Comparison of ENCODE assay signal across 13 cellular contexts in genomic region chr2:217816396-217816869, GRCh38.
A peak's percentile ranks its signal among the peaks of the same experiment; 100 is the strongest.
DNase-seq lines count a peak whose midpoint lies in the region; ATAC-seq and TF ChIP-seq lines count a peak whose summit lies in the region.
"Had no signal": no experiment of that assay in that cellular context is flagged by ENCODE, and none has a peak within 500 bp of the region (broad histone marks: within the 10 kb centered on the region; RNA-seq: fewer than 3 reads in every experiment).

No MANE protein-coding gene starts in this region.

- H3K36me3 Mint-ChIP-seq in activated naive CD4-positive, alpha-beta T cell treated with anti-CD3 and anti-CD28 coated beads, Interleukin-2, amount 10 ng/mL, durations not matched to agents 7 days and 5 days: no peaks in the 10 kb centered on the region

- DNase-seq in BJ (ENCODE audit: low read depth): peak; percentile 15
- peak; percentile 20 to 68 for DNase-seq in cardiac fibroblast (ENCODE audit: low read depth in 2 of 2)
- DNase-seq in iPS-NIHi7 (ENCODE audit: extremely low spot score): peak; percentile 42
- peak; percentile 80 for DNase-seq in posterior vena cava (ENCODE audit: low spot score)
- no peak for DNase-seq in activated naive CD4-positive, alpha-beta T cell treated with anti-CD3 and anti-CD28 coated beads, Interleukin-2, amount 10 ng/mL, durations not matched to agents 7 days and 5 days
- DNase-seq in NCI-H2227 (lab: John Stamatoyannopoulos, UW; ENCODE audit: unreplicated experiment): no peak
- DNase-seq in NCI-H2107 (lab: John Stamatoyannopoulos, UW): no peak
- DNase-seq: NCI-H1105 treated with DMSO at 0.1 percent for 48 hours; NK-92 treated with Interleukin-12 subunit alpha and Interleukin-12 subunit beta, amount 100 ng/mL, for 24 hours; nucleus accumbens had no signal

- no peaks in the 10 kb centered on the region for H3K9me3 Mint-ChIP-seq in activated naive CD4-positive, alpha-beta T cell treated with anti-CD3 and anti-CD28 coated beads, Interleukin-2, amount 10 ng/mL, durations not matched to agents 7 days and 5 days
- H3K9me3 Mint-ChIP-seq: central memory CD8-positive, alpha-beta T cell; T-helper 2 cell treated with Interferon-gamma antibody and Interleukin-4, amounts not matched to agents 5 μg/mL and 100 μg/mL, for 36 hours had no signal

- POLR2A ChIA-PET in BJ (lab: Charles Lee): no interaction called here

- H3K27me3 ChIP-seq in BJ (ENCODE audit: control insufficient read depth, insufficient read depth, low read length): no peaks in the 10 kb centered on the region

- ATAC-seq in GM21526 (IDR thresholded peaks at IDR 0.05; ENCODE audit: low FRiP score, unreplicated experiment): no peak

- peaks cover 60% of the 10 kb centered on the region for H3K36me3 ChIP-seq in BJ (ENCODE audit: control insufficient read depth, insufficient read depth, low read length)

- H3K4me1 Mint-ChIP-seq in activated naive CD4-positive, alpha-beta T cell treated with anti-CD3 and anti-CD28 coated beads, Interleukin-2, amount 10 ng/mL, durations not matched to agents 7 days and 5 days: no peaks in the 10 kb centered on the region
- H3K4me1 Mint-ChIP-seq: central memory CD8-positive, alpha-beta T cell had no signal

- CTCF ChIA-PET in BJ (lab: Yijun Ruan, JAX): interaction anchor here (1.3 to 1.5 kb wide), 3 partner anchors 30 to 218 kb away, joined by 3 to 4 read pairs (median 3); no protein-coding TSS in a partner anchor
- CTCF ChIA-PET in activated naive CD4-positive, alpha-beta T cell treated with anti-CD3 and anti-CD28 coated beads, Interleukin-2, amount 10 ng/mL, durations not matched to agents 7 days and 5 days (lab: Charles Lee): no interaction called here

- H3K4me3 Mint-ChIP-seq in activated naive CD4-positive, alpha-beta T cell treated with anti-CD3 and anti-CD28 coated beads, Interleukin-2, amount 10 ng/mL, durations not matched to agents 7 days and 5 days: no peak overlapping the region
- H3K4me3 Mint-ChIP-seq: central memory CD8-positive, alpha-beta T cell; T-helper 2 cell treated with Interferon-gamma antibody and Interleukin-4, amounts not matched to agents 5 μg/mL and 100 μg/mL, for 36 hours had no signal

- H3K4me3 ChIP-seq in BJ (ENCODE audit: low read depth, low read length): no peak overlapping the region
- H3K4me3 ChIP-seq in cardiac fibroblast (replicated peaks in 1 of 2; ENCODE audit: low read depth in 2 of 2, low read length in 2 of 2): no peak overlapping the region

- TF ChIP-seq CTCF in BJ (IDR thresholded peaks at IDR 0.05; ENCODE audit: insufficient read depth, low read depth, low read length): no peak
- TF ChIP-seq CTCF in cardiac fibroblast (IDR thresholded peaks at IDR 0.05; ENCODE audit: low read depth, low read length): no peak

- peaks cover 14% of the 10 kb centered on the region for H3K27me3 Mint-ChIP-seq in activated naive CD4-positive, alpha-beta T cell treated with anti-CD3 and anti-CD28 coated beads, Interleukin-2, amount 10 ng/mL, durations not matched to agents 7 days and 5 days

- H3K27ac Mint-ChIP-seq in activated naive CD4-positive, alpha-beta T cell treated with anti-CD3 and anti-CD28 coated beads, Interleukin-2, amount 10 ng/mL, durations not matched to agents 7 days and 5 days: no peak overlapping the region
- H3K27ac Mint-ChIP-seq: T-helper 2 cell treated with Interferon-gamma antibody and Interleukin-4, amounts not matched to agents 5 μg/mL and 100 μg/mL, for 36 hours had no signal

- intact Hi-C loops in posterior vena cava (cut with DNase I): no loop called here

Comparison
In these comparisons a context has a peak if more than half of its experiments do, and no peak if none do; other contexts are left out.
1. DNase-seq: peak in BJ (single experiment), cardiac fibroblast (2 of 2), iPS-NIHi7 (single experiment) and posterior vena cava (single experiment); none in activated naive CD4-positive, alpha-beta T cell treated with anti-CD3 and anti-CD28 coated beads, Interleukin-2, amount 10 ng/mL, durations not matched to agents 7 days and 5 days (single experiment), NCI-H2227 (single experiment) and NCI-H2107 (single experiment).